19 cellular contexts compared by ENCODE assay signal in the genomic region with DNA sequence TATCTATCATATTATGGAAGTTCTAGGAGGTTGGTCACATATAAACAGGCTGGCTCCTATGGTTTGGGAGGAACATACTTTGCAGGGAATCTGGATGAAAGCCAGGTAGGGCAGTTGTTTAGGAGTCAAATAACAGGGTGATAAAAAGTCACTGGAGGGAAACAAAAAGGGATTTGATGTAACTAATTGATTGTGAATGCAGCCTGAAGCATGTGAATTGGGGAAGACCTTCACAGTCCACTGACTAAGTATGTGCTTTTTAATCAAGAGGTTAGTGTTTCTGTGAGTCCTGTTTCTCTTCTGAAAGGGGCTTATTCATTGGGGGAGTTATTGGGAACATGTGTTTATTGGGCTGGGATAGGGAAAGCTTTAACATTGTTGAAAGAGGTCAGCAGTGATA. TPM values are rescaled to one million over a fixed set of nuclear protein-coding genes. Genes with fewer than 3 reads are reported as not detected.
DNase-seq lines count a peak whose midpoint lies in the region; ATAC-seq and TF ChIP-seq lines count a peak whose summit lies in the region.
"Had no signal": no experiment of that assay in that cellular context is flagged by ENCODE, and none has a peak within 500 bp of the region (broad histone marks: within the 10 kb centered on the region; RNA-seq: fewer than 3 reads in every experiment).

No MANE protein-coding gene starts in this region.

- H3K36me3 ChIP-seq in thyroid gland: no peaks in the 10 kb centered on the region
- H3K36me3 ChIP-seq: BE2C had no signal

- no peak for TF ChIP-seq POLR2A in thyroid gland (IDR thresholded peaks at IDR 0.05)

- H3K4me3 ChIP-seq in thyroid gland (replicated peaks in 1 of 3): no peak overlapping the region
- H3K4me3 ChIP-seq: psoas muscle had no signal

- intact Hi-C loops in thyroid gland (cut with DNase I) (no loop called here), left colon (cut with DNase I, micrococcal nuclease) (no loop called here)

- no peak for ATAC-seq in left colon
- ATAC-seq in HG03354 (IDR thresholded peaks at IDR 0.05; ENCODE audit: poor library complexity, severe bottlenecking, unreplicated experiment): no peak
- no peak for ATAC-seq in HG03280 (IDR thresholded peaks at IDR 0.05; ENCODE audit: unreplicated experiment)
- ATAC-seq: HCT116, psoas muscle had no signal

- in situ Hi-C loops in SK-MEL-5 (cut with HindIII; ENCODE audit: low pct_unique_long_range_greater_than_20kb, low sequenced_read_pairs): no loop called here

- H3K27me3 ChIP-seq in thyroid gland: no peaks in the 10 kb centered on the region
- H3K27me3 ChIP-seq: BE2C had no signal

- H3K27ac ChIP-seq in thyroid gland: no peak overlapping the region
- H3K27ac ChIP-seq: psoas muscle had no signal

- H3K4me1 ChIP-seq in thyroid gland: no peaks in the 10 kb centered on the region
- H3K4me1 ChIP-seq: BE2C, psoas muscle had no signal

- DNase-seq in DMS79 treated with DMSO at 0.1 percent for 48 hours (lab: John Stamatoyannopoulos, UW) (peak; percentile 34), NCI-H2107 (lab: John Stamatoyannopoulos, UW) (peak; percentile 38), SK-MEL-5 (ENCODE audit: low read depth, low spot score) (peak; percentile 99), kidney tubule cell (ENCODE audit: low spot score) (peak; percentile 47), thyroid gland (no peak), left colon (no peak)
- DNase-seq: activated CD4-positive, alpha-beta T cell treated with anti-CD3 and anti-CD28 coated beads, Interleukin-2, amount 10 ng/mL, durations not matched to agents 24 days and 14 days; activated T-cell treated with anti-CD3 and anti-CD28 coated beads, Interleukin-2, amount 50 U/mL, for 1 hour; BE2C; cerebellar nuclear complex; EL; NCI-H1436; psoas muscle; SHP77 treated with DMSO at 0.1 percent for 48 hours; stimulated activated CD4-positive, alpha-beta T cell treated with anti-CD3 and anti-CD28 coated beads, Interleukin-15, amount 100 ng/mL, for 24 hours; T1000 had no signal

- no peaks in the 10 kb centered on the region for H3K9me3 ChIP-seq in thyroid gland
- H3K9me3 ChIP-seq: BE2C, psoas muscle had no signal

- TF ChIP-seq CTCF in thyroid gland (IDR thresholded peaks at IDR 0.05): no peak

RNA-seq across cellular contexts. Expression of a gene that starts 41.3 kb away (rescaled TPM):
- total RNA-seq in SK-MEL-5 (2014; rRNA removed; shearing (Covaris generic)): 128 and 150 TPM in 2 replicates
- polyA plus RNA-seq in SK-MEL-5 (2015; cell fraction: cytosol; rRNA removed): 92.7 and 126 TPM in 2 replicates
- 93.1 and 121 TPM in 2 replicates for polyA plus RNA-seq in SK-MEL-5 (2015; cell fraction: nucleus; rRNA removed)
- 1 to 10 TPM; 3.3 to 8.9 (median 6.6) TPM for total RNA-seq in thyroid gland
- 1 to 10 TPM; 1.7 to 3.9 TPM for total RNA-seq in left colon
- total RNA-seq: activated CD4-positive, alpha-beta T cell treated with anti-CD3 and anti-CD28 coated beads, Interleukin-2, amount 10 ng/mL, durations not matched to agents 24 days and 14 days had no signal

Comparison
In these comparisons a context has a peak if more than half of its experiments do, and no peak if none do; other contexts are left out.
1. DNase-seq: peak in DMS79 treated with DMSO at 0.1 percent for 48 hours (single experiment), NCI-H2107 (single experiment), SK-MEL-5 (single experiment) and kidney tubule cell (single experiment); none in thyroid gland (0 of 2) and left colon (0 of 2).
2. RNA of a gene that starts 41.3 kb away (total RNA-seq): 128 to 150 TPM in SK-MEL-5; 3.3 to 8.9 TPM in thyroid gland and 1.7 to 3.9 TPM in left colon; every median in the first group is over 10 times any median in the second.